ENCODE assay signal across 8 cellular contexts in the genomic region with DNA sequence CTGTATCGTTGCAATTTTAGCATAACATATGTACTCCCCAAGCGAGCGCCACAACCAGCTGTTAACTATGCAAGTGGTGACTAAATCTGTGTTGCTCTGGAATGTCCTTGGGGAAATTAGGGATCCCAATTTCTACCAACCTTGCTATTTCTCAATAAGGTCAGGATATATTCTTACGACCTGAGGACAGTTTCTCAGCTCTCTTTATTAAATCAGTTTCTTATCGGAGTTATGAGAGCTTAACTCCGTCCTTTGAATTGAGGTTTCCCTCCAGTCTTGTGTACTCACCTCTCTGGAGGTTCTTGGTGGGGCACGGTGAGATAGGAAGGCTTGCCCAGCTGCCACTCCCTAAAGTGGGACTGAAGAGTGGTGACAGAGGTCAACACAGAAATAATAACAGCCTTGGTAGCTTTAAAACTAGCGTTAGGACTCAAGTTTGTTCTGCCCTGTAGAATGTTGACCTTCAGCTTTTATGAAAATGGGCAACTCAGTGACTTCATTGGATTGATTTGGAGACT. TPM values are rescaled to one million over a fixed set of nuclear protein-coding genes. Genes with fewer than 3 reads are reported as not detected.
DNase-seq lines count a peak whose midpoint lies in the region; ATAC-seq, FAIRE-seq and TF ChIP-seq lines count a peak whose summit lies in the region.

No MANE protein-coding gene starts in this region.

- H2AFZ ChIP-seq in ACC112 (ENCODE audit: low read length, unreplicated experiment): no peak overlapping the region

- H3K27me3 Mint-ChIP-seq in MCF 10A (ENCODE audit: insufficient read depth, unreplicated experiment): no peaks in the 10 kb centered on the region
- no peaks in the 10 kb centered on the region for H3K27me3 Mint-ChIP-seq in mesothelial cell of epicardium (ENCODE audit: low read depth)

- H3K4me3 Mint-ChIP-seq in MCF 10A (ENCODE audit: unreplicated experiment): peak overlapping the region; percentile 83
- H3K4me3 Mint-ChIP-seq in mesothelial cell of epicardium: peak overlapping the region; percentile 93

- ATAC-seq in HG02798 (IDR thresholded peaks at IDR 0.05; ENCODE audit: poor library complexity, unreplicated experiment): no peak
- ATAC-seq in HG03097 (IDR thresholded peaks at IDR 0.05; ENCODE audit: low FRiP score, unreplicated experiment): no peak
- ATAC-seq in HG03520 (IDR thresholded peaks at IDR 0.05; ENCODE audit: unreplicated experiment): no peak

- TF ChIP-seq CTCF in MCF 10A (IDR thresholded peaks at IDR 0.05; ENCODE audit: unreplicated experiment) (no peak), mesothelial cell of epicardium (IDR thresholded peaks at IDR 0.05; ENCODE audit: unreplicated experiment) (no peak), D721Med (IDR thresholded peaks at IDR 0.05; ENCODE audit: insufficient read depth, missing control alignments) (no peak)

- H3K36me3 ChIP-seq in ACC112 (ENCODE audit: insufficient read depth, low read length): peaks cover 30% of the 10 kb centered on the region

- DNase-seq in HT-29 (ENCODE audit: low spot score): peak; percentile 49
- DNase-seq in MCF 10A (ENCODE audit: unreplicated experiment): no peak
- no peak for DNase-seq in mesothelial cell of epicardium (ENCODE audit: low spot score in 2 of 2, unreplicated experiment in 2 of 2)
- DNase-seq in D721Med (ENCODE audit: insufficient read length, low spot score): no peak

- BruUV-seq in MCF 10A (replicated peaks; lab: Mats Ljungman, UMichigan): no TSS peak

- H3K27ac Mint-ChIP-seq in MCF 10A (ENCODE audit: low read depth, unreplicated experiment): peak overlapping the region; percentile 99
- H3K27ac Mint-ChIP-seq in mesothelial cell of epicardium: peak overlapping the region; percentile 100

- H3K4me1 ChIP-seq in ACC112 (ENCODE audit: control insufficient read depth, insufficient read depth, low read length, unreplicated experiment): peaks cover 24% of the 10 kb centered on the region

- H3K27me3 ChIP-seq in ACC112 (ENCODE audit: insufficient read depth, low read length): no peaks in the 10 kb centered on the region

- H3K9me3 Mint-ChIP-seq in MCF 10A (ENCODE audit: unreplicated experiment) (no peaks in the 10 kb centered on the region), mesothelial cell of epicardium (no peaks in the 10 kb centered on the region)

- no peak for FAIRE-seq in D721Med (lab: Jason Lieb, UNC)

- H3K4me3 ChIP-seq in ACC112 (ENCODE audit: low read depth, low read length): peak overlapping the region; percentile 86

- peak overlapping the region; percentile 96 for H3K27ac ChIP-seq in ACC112 (ENCODE audit: low read depth, low read length)

- intact Hi-C loops in MCF 10A (cut with micrococcal nuclease): no loop called here

- CTCF ChIA-PET in MCF 10A (lab: Yijun Ruan, JAX): interaction anchor here (0.5 to 2.1 kb wide), 12 partner anchors 9 to 465 kb away, joined by 3 to 16 read pairs (median 3); no protein-coding TSS in a partner anchor

- H3K4me1 Mint-ChIP-seq in MCF 10A (ENCODE audit: insufficient read depth, unreplicated experiment) (peaks cover 22% of the 10 kb centered on the region), mesothelial cell of epicardium (peaks cover 38% of the 10 kb centered on the region)

- H3K36me3 Mint-ChIP-seq in MCF 10A (ENCODE audit: insufficient read depth, unreplicated experiment): peaks cover 90% of the 10 kb centered on the region
- H3K36me3 Mint-ChIP-seq in mesothelial cell of epicardium: peaks cover 24% of the 10 kb centered on the region

- H3K79me2 ChIP-seq in ACC112 (ENCODE audit: control insufficient read depth, insufficient read depth, low read length, unreplicated experiment): peaks cover 51% of the 10 kb centered on the region

- POLR2A ChIA-PET in MCF 10A (lab: Yijun Ruan, JAX): interaction anchor here (0.5 to 3.0 kb wide), 51 partner anchors 8 to 1034 kb away, joined by 3 to 40 read pairs (median 5); a partner anchor contains a TSS

RNA-seq across cellular contexts. Expression of a gene that starts 0.7 kb away (rescaled TPM):
- 55.4 and 66.8 TPM in 2 replicates for total RNA-seq in HT-29 (2014; rRNA removed; shearing (Covaris generic))
- 120 and 127 TPM in 2 replicates for total RNA-seq in MCF 10A (2022)
- total RNA-seq in mesothelial cell of epicardium: 29.8 to 33.5 TPM (median 30.2 TPM) in 3 replicates

RNA-seq across cellular contexts. Expression of a gene that starts 1.3 kb away (rescaled TPM):
- total RNA-seq in HT-29 (2014; rRNA removed; shearing (Covaris generic)): 50.3 and 51.5 TPM in 2 replicates
- 103 and 209 TPM in 2 replicates for total RNA-seq in MCF 10A (2022)
- total RNA-seq in mesothelial cell of epicardium: 107 to 120 TPM (median 117 TPM) in 3 replicates

RNA-seq across cellular contexts. Expression of a gene that starts 8.3 kb away (rescaled TPM):
- 8.3 and 9.2 TPM in 2 replicates for total RNA-seq in HT-29 (2014; rRNA removed; shearing (Covaris generic))
- 6.4 and 8.6 TPM in 2 replicates for total RNA-seq in MCF 10A (2022)
- total RNA-seq in mesothelial cell of epicardium: 51.0 to 57.0 TPM (median 51.2 TPM) in 3 replicates

RNA-seq across cellular contexts. Expression of a gene that starts 28.6 kb away (rescaled TPM):
- total RNA-seq in HT-29 (2014; rRNA removed; shearing (Covaris generic)): 14.5 and 18.6 TPM in 2 replicates
- total RNA-seq in MCF 10A (2022) (10.3 and 15.7 TPM in 2 replicates), mesothelial cell of epicardium (12.0 to 15.8 TPM (median 15.0 TPM) in 3 replicates)

RNA-seq across cellular contexts. Expression of a gene that starts 47.1 kb away (rescaled TPM):
- 57.3 and 73.4 TPM in 2 replicates for total RNA-seq in HT-29 (2014; rRNA removed; shearing (Covaris generic))
- total RNA-seq in MCF 10A (2022): 58.0 and 63.9 TPM in 2 replicates
- total RNA-seq in mesothelial cell of epicardium: 71.4 to 73.6 TPM (median 71.5 TPM) in 3 replicates
